Comparison of ENCODE assay signal across 1 cellular context in the genomic region with DNA sequence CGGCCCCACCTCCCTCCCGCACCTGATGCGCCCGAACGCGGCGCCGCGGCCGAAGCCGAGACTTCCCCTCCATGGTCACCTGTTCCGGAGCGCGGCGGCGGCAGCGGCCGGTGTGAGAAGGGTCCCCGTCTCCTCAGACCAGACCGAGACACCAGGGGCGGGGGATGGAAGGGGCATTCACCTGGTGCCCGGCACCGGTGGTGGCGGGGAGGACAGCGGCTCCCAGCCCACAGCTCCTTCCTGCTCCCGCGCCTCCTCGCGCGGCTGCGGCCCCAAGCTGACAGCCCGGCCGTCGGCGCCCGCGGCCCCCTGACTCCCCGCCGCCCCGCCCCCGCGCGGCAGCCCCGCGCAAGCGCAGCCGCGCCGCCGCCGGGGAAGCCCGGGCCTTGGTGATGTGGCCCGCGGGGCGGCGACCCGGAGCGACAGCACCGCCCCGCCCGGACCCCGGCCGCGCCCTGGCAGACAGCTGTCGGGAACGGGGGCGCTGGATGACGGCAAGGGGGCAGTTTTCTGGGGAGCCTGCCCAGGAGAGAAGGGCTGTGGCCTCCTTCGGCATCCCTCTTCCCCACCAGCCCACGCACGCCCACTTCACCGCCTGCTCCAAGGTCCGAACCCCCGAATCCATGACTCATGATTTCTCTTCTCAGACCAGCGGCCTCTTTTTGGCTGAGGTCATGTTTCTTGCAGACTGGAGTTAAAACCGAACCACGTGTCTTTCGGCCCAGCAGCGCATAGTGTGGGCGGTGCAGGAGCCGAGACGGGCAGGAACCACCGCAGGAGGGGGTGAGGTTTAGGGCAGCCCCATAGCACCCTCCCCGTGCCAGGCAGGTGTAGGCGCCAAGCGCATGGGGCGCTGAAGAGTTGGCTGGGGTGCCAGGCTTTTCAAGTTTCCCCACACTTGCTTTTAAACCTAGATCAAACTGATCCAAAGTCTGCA.
A peak's percentile ranks its signal among the peaks of the same experiment; 100 is the strongest.
TF ChIP-seq lines count a peak whose summit lies in the region.

A gene with protein sequence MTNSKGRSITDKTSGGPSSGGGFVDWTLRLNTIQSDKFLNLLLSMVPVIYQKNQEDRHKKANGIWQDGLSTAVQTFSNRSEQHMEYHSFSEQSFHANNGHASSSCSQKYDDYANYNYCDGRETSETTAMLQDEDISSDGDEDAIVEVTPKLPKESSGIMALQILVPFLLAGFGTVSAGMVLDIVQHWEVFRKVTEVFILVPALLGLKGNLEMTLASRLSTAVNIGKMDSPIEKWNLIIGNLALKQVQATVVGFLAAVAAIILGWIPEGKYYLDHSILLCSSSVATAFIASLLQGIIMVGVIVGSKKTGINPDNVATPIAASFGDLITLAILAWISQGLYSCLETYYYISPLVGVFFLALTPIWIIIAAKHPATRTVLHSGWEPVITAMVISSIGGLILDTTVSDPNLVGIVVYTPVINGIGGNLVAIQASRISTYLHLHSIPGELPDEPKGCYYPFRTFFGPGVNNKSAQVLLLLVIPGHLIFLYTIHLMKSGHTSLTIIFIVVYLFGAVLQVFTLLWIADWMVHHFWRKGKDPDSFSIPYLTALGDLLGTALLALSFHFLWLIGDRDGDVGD (minus strand): TSS at position 282 of the 937 bp plus-strand sequence. CDS start 29,763 bp downstream, outside the sequence.

TF ChIP-seq in HepG2, 621 proteins besides CTCF, POLR2A, EP300 and RAD21 (continued from another document and continues in another):
- TF ChIP-seq CHD4 (IDR thresholded peaks at IDR 0.05; ENCODE audit: borderline replicate concordance, low read length): no peak
- peak; percentile 32; the same call in 1 of the 2 replicates for TF ChIP-seq KDM2A (CRISPR knock-in tag; IDR thresholded peaks at IDR 0.05; ENCODE audit: borderline replicate concordance, low read depth)
- TF ChIP-seq, protein P1, sequence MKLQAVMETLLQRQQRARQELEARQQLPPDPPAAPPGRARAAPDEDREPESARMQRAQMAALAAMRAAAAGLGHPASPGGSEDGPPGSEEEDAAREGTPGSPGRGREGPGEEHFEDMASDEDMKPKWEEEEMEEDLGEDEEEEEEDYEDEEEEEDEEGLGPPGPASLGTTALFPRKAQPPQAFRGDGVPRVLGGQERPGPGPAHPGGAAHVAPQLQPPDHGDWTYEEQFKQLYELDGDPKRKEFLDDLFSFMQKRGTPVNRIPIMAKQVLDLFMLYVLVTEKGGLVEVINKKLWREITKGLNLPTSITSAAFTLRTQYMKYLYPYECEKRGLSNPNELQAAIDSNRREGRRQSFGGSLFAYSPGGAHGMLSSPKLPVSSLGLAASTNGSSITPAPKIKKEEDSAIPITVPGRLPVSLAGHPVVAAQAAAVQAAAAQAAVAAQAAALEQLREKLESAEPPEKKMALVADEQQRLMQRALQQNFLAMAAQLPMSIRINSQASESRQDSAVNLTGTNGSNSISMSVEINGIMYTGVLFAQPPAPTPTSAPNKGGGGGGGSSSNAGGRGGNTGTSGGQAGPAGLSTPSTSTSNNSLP (IDR thresholded peaks at IDR 0.05; ENCODE audit: low read depth, low read length): no peak
- 0 out of 2 replicates have a peak, but pooled peaks have one; percentile 5 for TF ChIP-seq ZNF333 (CRISPR knock-in tag; IDR thresholded peaks at IDR 0.05; ENCODE audit: borderline replicate concordance)
- 0 out of 2 replicates have a peak, but pooled peaks have one; percentile 8 for TF ChIP-seq ZNF776 (CRISPR knock-in tag; IDR thresholded peaks at IDR 0.05)
- TF ChIP-seq LCORL (IDR thresholded peaks at IDR 0.05): no peak
- TF ChIP-seq LCORL (CRISPR knock-in tag; IDR thresholded peaks at IDR 0.05): no peak; the same call in 1 of the 2 replicates
- TF ChIP-seq TBL1XR1 (IDR thresholded peaks at IDR 0.05; ENCODE audit: borderline replicate concordance, low read length, partially characterized antibody): no peak
- no peak for TF ChIP-seq SNAPC2 (CRISPR knock-in tag; IDR thresholded peaks at IDR 0.05)
- TF ChIP-seq ZNF784 (CRISPR knock-in tag; IDR thresholded peaks at IDR 0.05; ENCODE audit: borderline replicate concordance): no peak
- TF ChIP-seq ZNF547 (CRISPR knock-in tag; IDR thresholded peaks at IDR 0.05): no peak
- TF ChIP-seq KLF6 (CRISPR knock-in tag; IDR thresholded peaks at IDR 0.05): no peak
- TF ChIP-seq, protein P2, sequence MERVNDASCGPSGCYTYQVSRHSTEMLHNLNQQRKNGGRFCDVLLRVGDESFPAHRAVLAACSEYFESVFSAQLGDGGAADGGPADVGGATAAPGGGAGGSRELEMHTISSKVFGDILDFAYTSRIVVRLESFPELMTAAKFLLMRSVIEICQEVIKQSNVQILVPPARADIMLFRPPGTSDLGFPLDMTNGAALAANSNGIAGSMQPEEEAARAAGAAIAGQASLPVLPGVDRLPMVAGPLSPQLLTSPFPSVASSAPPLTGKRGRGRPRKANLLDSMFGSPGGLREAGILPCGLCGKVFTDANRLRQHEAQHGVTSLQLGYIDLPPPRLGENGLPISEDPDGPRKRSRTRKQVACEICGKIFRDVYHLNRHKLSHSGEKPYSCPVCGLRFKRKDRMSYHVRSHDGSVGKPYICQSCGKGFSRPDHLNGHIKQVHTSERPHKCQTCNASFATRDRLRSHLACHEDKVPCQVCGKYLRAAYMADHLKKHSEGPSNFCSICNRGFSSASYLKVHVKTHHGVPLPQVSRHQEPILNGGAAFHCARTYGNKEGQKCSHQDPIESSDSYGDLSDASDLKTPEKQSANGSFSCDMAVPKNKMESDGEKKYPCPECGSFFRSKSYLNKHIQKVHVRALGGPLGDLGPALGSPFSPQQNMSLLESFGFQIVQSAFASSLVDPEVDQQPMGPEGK (CRISPR knock-in tag; IDR thresholded peaks at IDR 0.05): peak; percentile 75; the same call in 1 of the 2 replicates
- no peak for TF ChIP-seq PCBP2 (optimal IDR thresholded peaks at IDR 0.05; ENCODE audit: low read depth, low read length, poor library complexity, severe bottlenecking)
- TF ChIP-seq ELF3 (CRISPR knock-in tag; IDR thresholded peaks at IDR 0.05): no peak; the same call in 1 of the 2 replicates
- TF ChIP-seq SIX1 (CRISPR knock-in tag; IDR thresholded peaks at IDR 0.05; ENCODE audit: borderline replicate concordance): no peak
- TF ChIP-seq ZBTB8A (CRISPR knock-in tag; IDR thresholded peaks at IDR 0.05; ENCODE audit: borderline replicate concordance, low read depth): no peak
- TF ChIP-seq, protein P3, sequence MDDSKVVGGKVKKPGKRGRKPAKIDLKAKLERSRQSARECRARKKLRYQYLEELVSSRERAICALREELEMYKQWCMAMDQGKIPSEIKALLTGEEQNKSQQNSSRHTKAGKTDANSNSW (CRISPR knock-in tag; IDR thresholded peaks at IDR 0.05; ENCODE audit: borderline replicate concordance): no peak
- peak; percentile 61; the same call in 1 of the 2 replicates for TF ChIP-seq GZF1 (CRISPR knock-in tag; IDR thresholded peaks at IDR 0.05)
- no peak for TF ChIP-seq ZNF598 (CRISPR knock-in tag; IDR thresholded peaks at IDR 0.05; ENCODE audit: borderline replicate concordance)
- no peak for TF ChIP-seq ZNF614 (CRISPR knock-in tag; IDR thresholded peaks at IDR 0.05; ENCODE audit: borderline replicate concordance)
- TF ChIP-seq GRHL1 (CRISPR knock-in tag; conservative IDR thresholded peaks at IDR 0.05): no peak
- peak; percentile 76; the same call in 1 of the 2 replicates for TF ChIP-seq HIC2 (CRISPR knock-in tag; IDR thresholded peaks at IDR 0.05; ENCODE audit: low read depth)
- no peak; the same call in 1 of the 2 replicates for TF ChIP-seq MEIS2 (CRISPR knock-in tag; IDR thresholded peaks at IDR 0.05)
- no peak; the same call in 1 of the 2 replicates for TF ChIP-seq SP4 (CRISPR knock-in tag; IDR thresholded peaks at IDR 0.05)
- TF ChIP-seq HIVEP1 (CRISPR knock-in tag; IDR thresholded peaks at IDR 0.05): no peak; the same call in 1 of the 2 replicates
- peak; percentile 44; the same call in 1 of the 2 replicates for TF ChIP-seq FOSL1 (CRISPR knock-in tag; IDR thresholded peaks at IDR 0.05; ENCODE audit: borderline replicate concordance)
- TF ChIP-seq, protein P4, sequence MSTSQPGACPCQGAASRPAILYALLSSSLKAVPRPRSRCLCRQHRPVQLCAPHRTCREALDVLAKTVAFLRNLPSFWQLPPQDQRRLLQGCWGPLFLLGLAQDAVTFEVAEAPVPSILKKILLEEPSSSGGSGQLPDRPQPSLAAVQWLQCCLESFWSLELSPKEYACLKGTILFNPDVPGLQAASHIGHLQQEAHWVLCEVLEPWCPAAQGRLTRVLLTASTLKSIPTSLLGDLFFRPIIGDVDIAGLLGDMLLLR (CRISPR knock-in tag; IDR thresholded peaks at IDR 0.05): no peak
- 0 out of 2 replicates have a peak, but pooled peaks have one; percentile 22 for TF ChIP-seq THAP11 (CRISPR knock-in tag; IDR thresholded peaks at IDR 0.05)
- no peak for TF ChIP-seq TRIM22 (IDR thresholded peaks at IDR 0.05)
- TF ChIP-seq RNF2 (conservative IDR thresholded peaks at IDR 0.05; ENCODE audit: low read depth): 0 out of 2 replicates have a peak, but pooled peaks have one; percentile 23
- peak; percentile 70 for TF ChIP-seq POLR2G (IDR thresholded peaks at IDR 0.05; ENCODE audit: low read depth, low read length)
- no peak for TF ChIP-seq GLI4 (CRISPR knock-in tag; IDR thresholded peaks at IDR 0.05; ENCODE audit: borderline replicate concordance)
- no peak for TF ChIP-seq CHCHD3 (CRISPR knock-in tag; IDR thresholded peaks at IDR 0.05)
- no peak for TF ChIP-seq HNF1A (IDR thresholded peaks at IDR 0.05; ENCODE audit: low read depth)
- TF ChIP-seq HNF1A (CRISPR knock-in tag; IDR thresholded peaks at IDR 0.05; ENCODE audit: borderline replicate concordance): no peak
- TF ChIP-seq SKI (IDR thresholded peaks at IDR 0.05; ENCODE audit: partially characterized antibody): peak; percentile 77
- TF ChIP-seq SALL2 (CRISPR knock-in tag; IDR thresholded peaks at IDR 0.05): peak; percentile 40
- no peak for TF ChIP-seq GFI1 (CRISPR knock-in tag; IDR thresholded peaks at IDR 0.05; ENCODE audit: borderline replicate concordance)
- no peak for TF ChIP-seq ZZZ3 (CRISPR knock-in tag; IDR thresholded peaks at IDR 0.05; ENCODE audit: borderline replicate concordance)
- TF ChIP-seq CBX5 (CRISPR knock-in tag; IDR thresholded peaks at IDR 0.05; ENCODE audit: borderline replicate concordance): 0 out of 2 replicates have a peak, but pooled peaks have one; percentile 40
